Comparison of ENCODE assay signal across 26 cellular contexts in genomic region chr6:20845592-20845991, GRCh38.
DNase-seq lines count a peak whose midpoint lies in the region; ATAC-seq, FAIRE-seq and TF ChIP-seq lines count a peak whose summit lies in the region.
"Had no signal": no experiment of that assay in that cellular context is flagged by ENCODE, and none has a peak within 500 bp of the region (broad histone marks: within the 10 kb centered on the region; RNA-seq: fewer than 3 reads in every experiment).

No MANE protein-coding gene starts in this region.

- TF ChIP-seq RAD21 in K562 (CRISPR knock-in tag; conservative IDR thresholded peaks at IDR 0.05 in 1 of 2, IDR thresholded peaks at IDR 0.05 in 1 of 2), result no peak

- CTCF ChIA-PET in activated CD4-positive, alpha-beta T cell treated with anti-CD3 and anti-CD28 coated beads for 36 hours (lab: Charles Lee), result no interaction called here
- CTCF ChIA-PET in K562 (lab: Yijun Ruan, JAX; ENCODE audit: low intra/inter-chr PET ratio), result interaction anchor here (0.7 kb wide), 1 partner anchor 283 kb away, joined by 3 read pairs; no protein-coding TSS in a partner anchor

- TF ChIP-seq CTCF in Loucy (conservative IDR thresholded peaks at IDR 0.05; ENCODE audit: low read length) (no peak), K562 (IDR thresholded peaks at IDR 0.05 in 2 of 3, conservative IDR thresholded peaks at IDR 0.05 in 1 of 3; ENCODE audit: insufficient read depth in 2 of 3, low read depth in 1 of 3, low read length in 3 of 3) (no peak), pancreas (IDR thresholded peaks at IDR 0.05) (no peak), thyroid gland (IDR thresholded peaks at IDR 0.05) (no peak)

- no peaks in the 10 kb centered on the region for H3K27me3 Mint-ChIP-seq in activated CD4-positive, alpha-beta T cell treated with anti-CD3 and anti-CD28 coated beads for 36 hours
- no peaks in the 10 kb centered on the region for H3K27me3 Mint-ChIP-seq in activated CD4-positive, alpha-beta T cell treated with anti-CD3 and anti-CD28 coated beads, Interleukin-2, amount 10 ng/mL, durations not matched to agents 24 days and 14 days
- H3K27me3 Mint-ChIP-seq: CD8-positive, alpha-beta memory T cell had no signal

- intact Hi-C loops in activated CD4-positive, alpha-beta T cell treated with anti-CD3 and anti-CD28 coated beads for 36 hours (cut with DNase I, micrococcal nuclease), result no loop called here
- intact Hi-C loops in activated CD4-positive, alpha-beta T cell treated with anti-CD3 and anti-CD28 coated beads, Interleukin-2, amount 10 ng/mL, durations not matched to agents 24 days and 14 days (cut with micrococcal nuclease), result loop anchor here (10.0 kb wide), 1 partner anchor 161 kb away; no protein-coding TSS in a partner anchor
- intact Hi-C loops in K562 (cut with micrococcal nuclease) (loop anchor here (10.0 kb wide), 1 partner anchor 271 kb away; no protein-coding TSS in a partner anchor), pancreas (cut with DNase I) (no loop called here), thyroid gland (cut with DNase I) (no loop called here), Right ventricle myocardium inferior (cut with DNase I) (no loop called here)

- H3K9ac ChIP-seq in Loucy (ENCODE audit: low read depth, low read length, poor library complexity, severe bottlenecking) (no peak overlapping the region), K562 (ENCODE audit: insufficient read depth in 1 of 2, low read depth in 2 of 2, low read length in 2 of 2) (no peak overlapping the region)

- H3K4me1 ChIP-seq in Loucy (ENCODE audit: insufficient read depth, low read length, poor library complexity, severe bottlenecking) (peaks cover 48% of the 10 kb centered on the region), K562 (replicated peaks in 1 of 2; ENCODE audit: control insufficient read depth in 2 of 2, insufficient read depth in 2 of 2, low read length in 2 of 2) (peaks cover 0 to 4% of the 10 kb centered on the region in 2 experiments; a peak in 3 of 5 replicates), pancreas (peaks cover 0 to 4% (median 0%) of the 10 kb centered on the region in 3 donors), thyroid gland (no peaks in the 10 kb centered on the region)

- in situ Hi-C loops in K562 (cut with MboI), result no loop called here

- no peak for DNase-seq in activated CD4-positive, alpha-beta T cell treated with anti-CD3 and anti-CD28 coated beads for 36 hours
- no peak for DNase-seq in activated CD4-positive, alpha-beta T cell treated with anti-CD3 and anti-CD28 coated beads, Interleukin-2, amount 10 ng/mL, durations not matched to agents 24 days and 14 days
- DNase-seq in K562 (ENCODE audit: extremely low read depth in 1 of 4, low spot score in 3 of 4), result no peak
- no peak for DNase-seq in pancreas
- no peak for DNase-seq in thyroid gland
- DNase-seq in GM19240 (ENCODE audit: insufficient read length, low spot score), result no peak
- no peak for DNase-seq in Right ventricle myocardium inferior (ENCODE audit: missing footprints)
- DNase-seq: ACHN; BE2C; Calu3; CD8-positive, alpha-beta memory T cell; DMS79 treated with DMSO at 0.1 percent for 48 hours; GF-D8; KG1; MM.1S; NCI-H2029; NCI-H446 treated with DMSO at 0.1 percent for 48 hours; NCI-H526; NCI-H82; NK-92 treated with Interleukin-12 subunit alpha and Interleukin-12 subunit beta, amount 100 ng/mL, for 24 hours; PC-9; Right ventricle myocardium superior had no signal

- H3K4me3 ChIP-seq in Loucy (ENCODE audit: low read length, poor library complexity, severe bottlenecking) (no peak overlapping the region), K562 (no peak overlapping the region), pancreas (no peak overlapping the region), thyroid gland (replicated peaks in 1 of 3) (no peak overlapping the region)
- H3K4me3 ChIP-seq: PC-9 had no signal

- H2AFZ ChIP-seq in Loucy (ENCODE audit: low read length) (no peak overlapping the region), K562 (ENCODE audit: low read depth, low read length) (no peak overlapping the region)
- H2AFZ ChIP-seq: PC-9 had no signal

- H3K27ac Mint-ChIP-seq in activated CD4-positive, alpha-beta T cell treated with anti-CD3 and anti-CD28 coated beads for 36 hours, result no peak overlapping the region
- H3K27ac Mint-ChIP-seq in activated CD4-positive, alpha-beta T cell treated with anti-CD3 and anti-CD28 coated beads, Interleukin-2, amount 10 ng/mL, durations not matched to agents 24 days and 14 days, result no peak overlapping the region
- H3K27ac Mint-ChIP-seq: CD14-positive monocyte; CD8-positive, alpha-beta memory T cell had no signal

- POLR2A ChIA-PET in activated CD4-positive, alpha-beta T cell treated with anti-CD3 and anti-CD28 coated beads for 36 hours (lab: Charles Lee), result no interaction called here
- POLR2A ChIA-PET in K562 (lab: Yijun Ruan, JAX), result no interaction called here

- no peak for TF ChIP-seq POLR2A in K562 (conservative IDR thresholded peaks at IDR 0.05)
- no peak for TF ChIP-seq POLR2A in thyroid gland (IDR thresholded peaks at IDR 0.05)

- no peaks in the 10 kb centered on the region for H3K27me3 ChIP-seq in Loucy (ENCODE audit: insufficient read depth, low read length, poor library complexity, severe bottlenecking)
- no peaks in the 10 kb centered on the region for H3K27me3 ChIP-seq in K562 (ENCODE audit: control insufficient read depth in 2 of 2, insufficient read depth in 2 of 2, low read length in 2 of 2)
- no peaks in the 10 kb centered on the region for H3K27me3 ChIP-seq in pancreas
- no peaks in the 10 kb centered on the region for H3K27me3 ChIP-seq in thyroid gland
- H3K27me3 ChIP-seq: BE2C had no signal

- no peak overlapping the region for H3K4me3 Mint-ChIP-seq in activated CD4-positive, alpha-beta T cell treated with anti-CD3 and anti-CD28 coated beads for 36 hours
- H3K4me3 Mint-ChIP-seq in activated CD4-positive, alpha-beta T cell treated with anti-CD3 and anti-CD28 coated beads, Interleukin-2, amount 10 ng/mL, durations not matched to agents 24 days and 14 days, result no peak overlapping the region
- H3K4me3 Mint-ChIP-seq: CD14-positive monocyte; CD8-positive, alpha-beta memory T cell had no signal

- TF ChIP-seq EP300 in K562 (IDR thresholded peaks at IDR 0.05; ENCODE audit: low read length), result no peak

- H3K36me3 Mint-ChIP-seq in activated CD4-positive, alpha-beta T cell treated with anti-CD3 and anti-CD28 coated beads for 36 hours (ENCODE audit: low read depth), result peaks cover 17% of the 10 kb centered on the region
- H3K36me3 Mint-ChIP-seq in activated CD4-positive, alpha-beta T cell treated with anti-CD3 and anti-CD28 coated beads, Interleukin-2, amount 10 ng/mL, durations not matched to agents 24 days and 14 days (ENCODE audit: low read depth), result peaks cover 8% of the 10 kb centered on the region

- peak; percentile 39 for ATAC-seq in activated CD4-positive, alpha-beta T cell treated with anti-CD3 and anti-CD28 coated beads for 36 hours
- ATAC-seq in K562, result no peak
- no peak for ATAC-seq in pancreas
- ATAC-seq in Right ventricle myocardium inferior, result no peak

- FAIRE-seq in K562 (lab: Jason Lieb, UNC) (no peak), pancreas (lab: Jason Lieb, UNC) (peak; percentile 60)
- FAIRE-seq: GM12892 had no signal

- H3K9me2 ChIP-seq in Loucy (replicated peaks; ENCODE audit: low read depth, low read length), result no peaks in the 10 kb centered on the region

- H3K27ac ChIP-seq in K562 (ENCODE audit: extremely low read depth, low read depth, low read length) (no peak overlapping the region), pancreas (no peak overlapping the region), thyroid gland (no peak overlapping the region)
- H3K27ac ChIP-seq: 22Rv1, PC-9 had no signal

- peaks cover 13% of the 10 kb centered on the region for H3K4me1 Mint-ChIP-seq in activated CD4-positive, alpha-beta T cell treated with anti-CD3 and anti-CD28 coated beads for 36 hours
- peaks cover 17% of the 10 kb centered on the region for H3K4me1 Mint-ChIP-seq in activated CD4-positive, alpha-beta T cell treated with anti-CD3 and anti-CD28 coated beads, Interleukin-2, amount 10 ng/mL, durations not matched to agents 24 days and 14 days

- no peaks in the 10 kb centered on the region for H3K9me3 ChIP-seq in Loucy (ENCODE audit: insufficient read depth, low read depth, low read length)
- no peaks in the 10 kb centered on the region for H3K9me3 ChIP-seq in K562 (replicated peaks; ENCODE audit: control insufficient read depth, insufficient read depth, low read depth, low read length)
- H3K9me3 ChIP-seq in pancreas, result no peaks in the 10 kb centered on the region
- H3K9me3 ChIP-seq in thyroid gland, result no peaks in the 10 kb centered on the region
- H3K9me3 ChIP-seq: BE2C had no signal

- BruUV-seq in K562 (replicated peaks; lab: Mats Ljungman, UMichigan), result no TSS peak

- H3K4me2 ChIP-seq in Loucy (ENCODE audit: low read depth, low read length, poor library complexity, severe bottlenecking) (peak overlapping the region; percentile 74), K562 (ENCODE audit: insufficient read depth, low read length) (no peak overlapping the region)
- H3K4me2 ChIP-seq: PC-9 had no signal

- H3F3A ChIP-seq in Loucy (ENCODE audit: low read depth), result peaks cover 13% of the 10 kb centered on the region

- no peaks in the 10 kb centered on the region for H3K9me1 ChIP-seq in K562 (ENCODE audit: control insufficient read depth, insufficient read depth, low read length)

- no peaks in the 10 kb centered on the region for H3K9me3 Mint-ChIP-seq in activated CD4-positive, alpha-beta T cell treated with anti-CD3 and anti-CD28 coated beads for 36 hours (ENCODE audit: low read depth)
- peaks cover 3% of the 10 kb centered on the region for H3K9me3 Mint-ChIP-seq in activated CD4-positive, alpha-beta T cell treated with anti-CD3 and anti-CD28 coated beads, Interleukin-2, amount 10 ng/mL, durations not matched to agents 24 days and 14 days
- H3K9me3 Mint-ChIP-seq: CD8-positive, alpha-beta memory T cell had no signal

- no peaks in the 10 kb centered on the region for H4K20me1 ChIP-seq in Loucy (ENCODE audit: insufficient read depth, low read length, poor library complexity, severe bottlenecking)
- H4K20me1 ChIP-seq in K562 (replicated peaks; ENCODE audit: control insufficient read depth, insufficient read depth, low read length), result no peaks in the 10 kb centered on the region

- H3K79me2 ChIP-seq in Loucy (ENCODE audit: insufficient read depth, low read length) (peaks cover 9% of the 10 kb centered on the region; the same call in 1 of the 2 replicates), K562 (ENCODE audit: control insufficient read depth, insufficient read depth, low read length) (no peaks in the 10 kb centered on the region)

- H3K36me3 ChIP-seq in Loucy (ENCODE audit: insufficient read depth, low read length) (no peaks in the 10 kb centered on the region), K562 (ENCODE audit: control insufficient read depth, insufficient read depth, low read length) (no peaks in the 10 kb centered on the region), pancreas (no peaks in the 10 kb centered on the region), thyroid gland (no peaks in the 10 kb centered on the region)
- H3K36me3 ChIP-seq: BE2C had no signal

TF ChIP-seq in K562, 482 proteins besides CTCF, POLR2A, EP300 and RAD21 (continues in another document):
- TF ChIP-seq SNAPC5 (CRISPR knock-in tag; IDR thresholded peaks at IDR 0.05), result no peak

Comparison
In these comparisons a context has a peak if more than half of its experiments do, and no peak if none do; other contexts are left out.
1. intact Hi-C loops: an anchor here in activated CD4-positive, alpha-beta T cell treated with anti-CD3 and anti-CD28 coated beads, Interleukin-2, amount 10 ng/mL, durations not matched to agents 24 days and 14 days (10.0 kb wide) and K562 (10.0 kb wide); none called in activated CD4-positive, alpha-beta T cell treated with anti-CD3 and anti-CD28 coated beads for 36 hours, pancreas, thyroid gland and Right ventricle myocardium inferior.